In the genomic region with DNA sequence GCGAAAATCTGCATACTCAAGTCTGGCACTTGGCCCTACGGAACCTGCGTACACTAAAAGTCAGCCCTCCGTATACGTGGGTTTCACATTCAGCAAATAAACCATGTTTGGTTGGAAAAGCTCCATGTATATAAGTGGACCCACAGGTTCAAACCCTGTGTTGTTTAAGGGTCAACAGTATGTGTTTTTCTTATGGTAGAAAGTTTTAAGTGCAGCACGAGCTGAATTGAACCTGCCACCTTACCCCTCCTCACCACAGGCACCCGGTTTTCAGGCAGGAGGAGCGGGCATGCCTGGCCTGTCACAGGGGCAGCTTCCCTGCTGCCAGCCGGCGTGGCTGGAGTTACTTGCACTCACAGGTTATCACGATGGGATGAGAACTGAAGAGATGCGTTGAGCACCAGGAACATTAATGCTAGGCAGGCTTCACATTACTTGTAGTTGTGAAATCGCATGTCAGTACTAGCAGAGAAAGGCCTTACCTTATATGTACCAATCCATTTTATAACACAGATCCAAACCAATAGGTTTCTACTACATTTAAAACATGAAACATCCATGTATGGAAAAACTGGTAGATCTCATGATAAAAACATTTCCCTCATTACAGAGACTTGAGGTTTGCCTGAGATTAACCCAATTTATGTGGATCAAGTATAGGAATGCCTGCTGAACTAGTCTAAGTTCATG, we compare ENCODE assay signal across 3 cellular contexts.
A peak's percentile ranks its signal among the peaks of the same experiment; 100 is the strongest.
TF ChIP-seq lines count a peak whose summit lies in the region.

No MANE protein-coding gene starts in this region.

TF ChIP-seq in GM12891, 5 proteins besides CTCF, POLR2A, EP300 and RAD21:
- peak; percentile 66; the same call in 1 of the 2 replicates for TF ChIP-seq POLR2AphosphoS5 (IDR thresholded peaks at IDR 0.05; ENCODE audit: low read depth, low read length)
- no peak for TF ChIP-seq PAX5 (IDR thresholded peaks at IDR 0.05; ENCODE audit: insufficient read depth, low read length, severe bottlenecking)

TF ChIP-seq in IMR-90, 13 proteins besides CTCF, POLR2A, EP300 and RAD21:
- TF ChIP-seq MAZ (IDR thresholded peaks at IDR 0.05; ENCODE audit: borderline replicate concordance, low read depth, low read length) = no peak
- TF ChIP-seq CEBPB (IDR thresholded peaks at IDR 0.05; ENCODE audit: low read depth, low read length) = peak; percentile 31; the same call in 1 of the 2 replicates

TF ChIP-seq in K562, 482 proteins besides CTCF, POLR2A, EP300 and RAD21 (continues in another document):
- TF ChIP-seq PYGO2 (tag; IDR thresholded peaks at IDR 0.05) = no peak
- no peak for TF ChIP-seq HIVEP1 (CRISPR knock-in tag; IDR thresholded peaks at IDR 0.05)
- no peak for TF ChIP-seq IFI16 (CRISPR knock-in tag; IDR thresholded peaks at IDR 0.05)
- peak; percentile 89 for TF ChIP-seq RHOXF2B (CRISPR knock-in tag; conservative IDR thresholded peaks at IDR 0.05)
- peak; percentile 45; the same call in 1 of the 2 replicates for TF ChIP-seq RBFOX2 (IDR thresholded peaks at IDR 0.05; ENCODE audit: low read depth, low read length)
- TF ChIP-seq SIN3A (IDR thresholded peaks at IDR 0.05; ENCODE audit: borderline replicate concordance in 2 of 2, control insufficient read depth in 1 of 2, low read depth in 2 of 2, low read length in 2 of 2) = no peak; a peak in 1 of 4 replicates
- TF ChIP-seq BMI1 (IDR thresholded peaks at IDR 0.05; ENCODE audit: low read length) = no peak
- TF ChIP-seq SREBF2 (CRISPR knock-in tag; IDR thresholded peaks at IDR 0.05) = no peak
- TF ChIP-seq ZNF124 (CRISPR knock-in tag; IDR thresholded peaks at IDR 0.05) = no peak
- no peak for TF ChIP-seq NR3C1 (CRISPR knock-in tag; IDR thresholded peaks at IDR 0.05)
- TF ChIP-seq SMAD3 (CRISPR knock-in tag; conservative IDR thresholded peaks at IDR 0.05) = no peak
- TF ChIP-seq CREB3 (tag; conservative IDR thresholded peaks at IDR 0.05; ENCODE audit: low read depth) = no peak
- TF ChIP-seq ZNF232 (CRISPR knock-in tag; IDR thresholded peaks at IDR 0.05) = no peak
- no peak for TF ChIP-seq ZNF212 (CRISPR knock-in tag; IDR thresholded peaks at IDR 0.05)
- TF ChIP-seq XRCC3 (IDR thresholded peaks at IDR 0.05) = no peak
- no peak for TF ChIP-seq THRB (CRISPR knock-in tag; conservative IDR thresholded peaks at IDR 0.05)
- TF ChIP-seq LEF1 (IDR thresholded peaks at IDR 0.05) = no peak
- TF ChIP-seq HEY1 (CRISPR knock-in tag; IDR thresholded peaks at IDR 0.05; ENCODE audit: borderline replicate concordance) = no peak
- TF ChIP-seq RREB1 (CRISPR knock-in tag; IDR thresholded peaks at IDR 0.05) = no peak
- no peak for TF ChIP-seq KLF6 (CRISPR knock-in tag; IDR thresholded peaks at IDR 0.05; ENCODE audit: borderline replicate concordance)
- TF ChIP-seq CLOCK (CRISPR knock-in tag; IDR thresholded peaks at IDR 0.05; ENCODE audit: borderline replicate concordance) = no peak
- TF ChIP-seq, protein P1, sequence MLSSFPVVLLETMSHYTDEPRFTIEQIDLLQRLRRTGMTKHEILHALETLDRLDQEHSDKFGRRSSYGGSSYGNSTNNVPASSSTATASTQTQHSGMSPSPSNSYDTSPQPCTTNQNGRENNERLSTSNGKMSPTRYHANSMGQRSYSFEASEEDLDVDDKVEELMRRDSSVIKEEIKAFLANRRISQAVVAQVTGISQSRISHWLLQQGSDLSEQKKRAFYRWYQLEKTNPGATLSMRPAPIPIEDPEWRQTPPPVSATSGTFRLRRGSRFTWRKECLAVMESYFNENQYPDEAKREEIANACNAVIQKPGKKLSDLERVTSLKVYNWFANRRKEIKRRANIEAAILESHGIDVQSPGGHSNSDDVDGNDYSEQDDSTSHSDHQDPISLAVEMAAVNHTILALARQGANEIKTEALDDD (IDR thresholded peaks at IDR 0.05) = no peak
- TF ChIP-seq KLF1 (tag; IDR thresholded peaks at IDR 0.05) = no peak
- no peak for TF ChIP-seq EZH2 (IDR thresholded peaks at IDR 0.05; ENCODE audit: borderline replicate concordance, low read depth, low read length)
- 0 out of 2 replicates have a peak, but pooled peaks have one; percentile 11 for TF ChIP-seq CREB1 (IDR thresholded peaks at IDR 0.05)
- no peak for TF ChIP-seq CREB1 (CRISPR knock-in tag; IDR thresholded peaks at IDR 0.05)
- peak; percentile 97; the same call in 1 of the 2 replicates for TF ChIP-seq ZBED1 (IDR thresholded peaks at IDR 0.05)
- TF ChIP-seq MYNN (IDR thresholded peaks at IDR 0.05) = peak; percentile 95
- no peak for TF ChIP-seq MYNN (CRISPR knock-in tag; IDR thresholded peaks at IDR 0.05)
- TF ChIP-seq CXXC5 (CRISPR knock-in tag; IDR thresholded peaks at IDR 0.05) = no peak
- TF ChIP-seq ARID3A (IDR thresholded peaks at IDR 0.05; ENCODE audit: borderline replicate concordance, low read depth, low read length) = no peak
- peak; percentile 19 to 35; a peak in 1 of 4 replicates for TF ChIP-seq MNT (conservative IDR thresholded peaks at IDR 0.05)
- TF ChIP-seq SMAD1 (IDR thresholded peaks at IDR 0.05; ENCODE audit: low read depth, low read length, partially characterized antibody) = no peak
- no peak for TF ChIP-seq TEAD4 (IDR thresholded peaks at IDR 0.05; ENCODE audit: low read length)
- TF ChIP-seq TEAD4 (CRISPR knock-in tag; IDR thresholded peaks at IDR 0.05; ENCODE audit: borderline replicate concordance) = no peak
- no peak for TF ChIP-seq ZNF766 (CRISPR knock-in tag; conservative IDR thresholded peaks at IDR 0.05)
- TF ChIP-seq ZNF3 (CRISPR knock-in tag; IDR thresholded peaks at IDR 0.05) = 0 out of 2 replicates have a peak, but pooled peaks have one; percentile 12
- TF ChIP-seq CHCHD3 (CRISPR knock-in tag; IDR thresholded peaks at IDR 0.05) = no peak
- TF ChIP-seq ZNF764 (CRISPR knock-in tag; IDR thresholded peaks at IDR 0.05; ENCODE audit: low read depth) = no peak
- TF ChIP-seq OTX1 (CRISPR knock-in tag; IDR thresholded peaks at IDR 0.05) = no peak
- no peak; the same call in 1 of the 2 replicates for TF ChIP-seq ZBTB17 (CRISPR knock-in tag; IDR thresholded peaks at IDR 0.05)
- TF ChIP-seq ESRRB (CRISPR knock-in tag; IDR thresholded peaks at IDR 0.05; ENCODE audit: borderline replicate concordance) = no peak; the same call in 1 of the 2 replicates
- TF ChIP-seq NFIC (IDR thresholded peaks at IDR 0.05) = peak; percentile 23; the same call in 1 of the 2 replicates
- TF ChIP-seq FOXM1 (IDR thresholded peaks at IDR 0.05; ENCODE audit: low read depth) = no peak
- TF ChIP-seq FOXM1 (CRISPR knock-in tag; IDR thresholded peaks at IDR 0.05; ENCODE audit: low read depth) = no peak
- no peak for TF ChIP-seq RBBP5 (IDR thresholded peaks at IDR 0.05; ENCODE audit: borderline replicate concordance, insufficient read depth, low read length, poor library complexity, severe bottlenecking)
- TF ChIP-seq HDAC6 (IDR thresholded peaks at IDR 0.05; ENCODE audit: low read depth, low read length) = no peak
- no peak for TF ChIP-seq ZNF354B (CRISPR knock-in tag; IDR thresholded peaks at IDR 0.05)
